ENCODE assay signal across 35 cellular contexts in the genomic region with DNA sequence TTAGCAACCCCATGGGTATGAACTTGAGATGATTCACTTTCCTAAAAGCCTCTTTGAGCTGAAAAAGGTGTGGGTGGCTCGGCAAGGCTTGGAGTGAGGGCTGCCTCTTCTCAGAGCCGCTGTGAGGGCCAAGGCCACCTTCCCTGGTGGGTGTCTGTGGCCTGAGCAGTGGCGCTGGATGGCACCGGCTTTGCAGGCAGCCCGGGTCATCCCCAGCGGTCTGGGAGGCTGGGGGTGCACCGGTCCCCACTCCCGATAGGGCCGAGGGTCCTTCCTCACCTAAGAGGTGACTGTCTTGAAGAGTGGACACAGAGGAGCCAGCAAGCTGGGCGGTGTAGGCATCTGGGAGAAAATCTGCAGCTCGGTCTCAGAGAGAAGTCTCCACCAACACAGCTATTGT.
"Had no signal": no experiment of that assay in that cellular context is flagged by ENCODE, and none has a peak within 500 bp of the region (broad histone marks: within the 10 kb centered on the region; RNA-seq: fewer than 3 reads in every experiment).

No MANE protein-coding gene starts in this region.

- H3K9me3 ChIP-seq: Peyer's patch had no signal

- ATAC-seq: activated CD8-positive, alpha-beta T cell treated with anti-CD3 and anti-CD28 coated beads for 36 hours; activated T-cell treated with anti-CD3 and anti-CD28 coated beads, Interleukin-2, amount 50 U/mL, for 72 hours; activated T-helper 17 cell treated with anti-CD3 and anti-CD28 coated beads, Interleukin-2, amount 50 U/mL, for 72 hours; PC-3; Right ventricle myocardium inferior; SK-N-SH treated with all-trans-retinoic acid at 6 μM for 48 hours; T-cell; T-helper 17 cell had no signal

- H3K4me1 ChIP-seq: Peyer's patch had no signal

- H3K27ac ChIP-seq: brain microvascular endothelial cell, Peyer's patch, VCaP had no signal

- H3K4me3 ChIP-seq: Peyer's patch had no signal

- H3K36me3 ChIP-seq: brain microvascular endothelial cell, Peyer's patch had no signal

- H3K27me3 ChIP-seq: brain microvascular endothelial cell, Peyer's patch had no signal

- DNase-seq: activated B cell treated with CpG ODN at 0.5 μM for 24 hours; activated CD4-positive, alpha-beta T cell treated with anti-CD3 and anti-CD28 coated beads, Interleukin-2, amount 10 ng/mL, durations not matched to agents 24 days and 14 days; activated CD4-positive, alpha-beta T cell treated with anti-CD3 and anti-CD28 coated beads, Interleukin-2, amount 50 U/mL, for 4 hours; activated CD8-positive, alpha-beta T cell treated with anti-CD3 and anti-CD28 coated beads for 36 hours; activated effector memory CD4-positive, alpha-beta T cell treated with anti-CD3 and anti-CD28 coated beads, Interleukin-2, amount 50 U/mL, for 16 hours; activated naive CD4-positive, alpha-beta T cell; activated naive CD4-positive, alpha-beta T cell treated with anti-CD3 and anti-CD28 coated beads, Interleukin-2, amount 50 U/mL, for 16 hours; activated naive CD8-positive, alpha-beta T cell treated with anti-CD3 and anti-CD28 coated beads for 36 hours; activated T-cell treated with anti-CD3 and anti-CD28 coated beads, Interleukin-2, amount 50 U/mL, for 1 hour; activated T-cell treated with anti-CD3 and anti-CD28 coated beads, Interleukin-2, amount 50 U/mL, for 72 hours; amniotic stem cell; aorta; brain microvascular endothelial cell; central memory CD4-positive, alpha-beta T cell; NCI-H1048; NCI-H1105 treated with DMSO at 0.1 percent for 48 hours; NCI-H1436 treated with DMSO at 0.1 percent for 48 hours; NCI-H1694 treated with DMSO at 0.1 percent for 48 hours; NCI-H2029; NCI-H2171; NCI-H510A; NCI-H526; NCI-H748 treated with DMSO at 0.1 percent for 48 hours; NK-92 treated with Interleukin-12 subunit alpha and Interleukin-12 subunit beta, amount 100 ng/mL, for 24 hours; PC-3; Peyer's patch; RPMI8226; SIG-M5; T-cell; T-helper 17 cell; T-helper 9 cell had no signal
